In the genomic region with DNA sequence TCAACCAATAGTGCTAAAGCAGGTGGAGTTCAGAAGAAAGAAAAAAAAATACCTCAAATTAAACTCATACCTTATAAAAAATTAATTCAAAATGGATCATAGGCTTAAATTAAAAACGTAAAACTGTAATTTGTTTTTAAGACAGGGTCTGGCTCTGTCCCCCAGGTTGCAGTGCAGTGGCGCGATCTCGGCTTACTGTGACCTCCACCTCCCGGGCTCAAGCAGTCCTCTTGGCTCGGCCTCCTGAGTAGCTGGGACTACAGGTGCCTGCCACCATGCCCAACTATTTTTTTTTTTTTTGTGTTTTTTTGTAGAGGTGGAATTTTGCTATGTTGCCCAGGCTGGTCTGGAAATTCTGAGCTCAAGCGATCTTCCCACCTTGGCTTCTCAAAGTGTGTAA, we compare ENCODE assay signal across 10 cellular contexts.
ATAC-seq and TF ChIP-seq lines count a peak whose summit lies in the region.
"Had no signal": no experiment of that assay in that cellular context is flagged by ENCODE, and none has a peak within 500 bp of the region (broad histone marks: within the 10 kb centered on the region; RNA-seq: fewer than 3 reads in every experiment).

No MANE protein-coding gene starts in this region.

- no peak for TF ChIP-seq CTCF in brain (conservative IDR thresholded peaks at IDR 0.05)

- peaks cover 18% of the 10 kb centered on the region for H3K4me1 Mint-ChIP-seq in brain
- H3K4me1 Mint-ChIP-seq: B cell; CD14-positive monocyte; CD4-positive, alpha-beta memory T cell; CD4-positive, CD25-positive, alpha-beta regulatory T cell; CD8-positive, alpha-beta memory T cell had no signal

- peak overlapping the region in 3 of 5 experiments; percentile 35 to 67 (median 39) for H3K27ac Mint-ChIP-seq in brain
- H3K27ac Mint-ChIP-seq: B cell; CD4-positive, alpha-beta memory T cell; CD4-positive, alpha-beta T cell; CD4-positive, CD25-positive, alpha-beta regulatory T cell; CD8-positive, alpha-beta memory T cell; CD8-positive, alpha-beta T cell had no signal

- no peak for ATAC-seq in HG02885 (IDR thresholded peaks at IDR 0.05; ENCODE audit: poor library complexity, unreplicated experiment)
- ATAC-seq: A549; CD8-positive, alpha-beta T cell had no signal

- no peak overlapping the region for H3K4me3 Mint-ChIP-seq in brain
- H3K4me3 Mint-ChIP-seq: B cell; CD14-positive monocyte; CD4-positive, alpha-beta memory T cell; CD4-positive, alpha-beta T cell; CD4-positive, CD25-positive, alpha-beta regulatory T cell; CD8-positive, alpha-beta memory T cell; CD8-positive, alpha-beta T cell had no signal

- peaks cover 3% of the 10 kb centered on the region for H3K36me3 Mint-ChIP-seq in brain
- H3K36me3 Mint-ChIP-seq: CD14-positive monocyte; CD4-positive, alpha-beta memory T cell; CD4-positive, CD25-positive, alpha-beta regulatory T cell; CD8-positive, alpha-beta memory T cell; CD8-positive, alpha-beta T cell had no signal

- H3K27me3 Mint-ChIP-seq in brain, result no peaks in the 10 kb centered on the region
- H3K27me3 Mint-ChIP-seq: B cell; CD4-positive, alpha-beta memory T cell; CD4-positive, alpha-beta T cell; CD4-positive, CD25-positive, alpha-beta regulatory T cell; CD8-positive, alpha-beta memory T cell had no signal

- H3K9me3 Mint-ChIP-seq in brain, result peaks cover 0 to 4% (median 0%) of the 10 kb centered on the region in 5 experiments
- H3K9me3 Mint-ChIP-seq: CD4-positive, alpha-beta T cell; CD8-positive, alpha-beta T cell had no signal
